Comparison of ENCODE assay signal across 18 cellular contexts in genomic region chr1:203691454-203691853, GRCh38.
DNase-seq lines count a peak whose midpoint lies in the region; ATAC-seq and TF ChIP-seq lines count a peak whose summit lies in the region.
"Had no signal": no experiment of that assay in that cellular context is flagged by ENCODE, and none has a peak within 500 bp of the region (broad histone marks: within the 10 kb centered on the region; RNA-seq: fewer than 3 reads in every experiment).

No MANE protein-coding gene starts in this region.

- no peak overlapping the region for H3K4me3 ChIP-seq in IMR-90 (ENCODE audit: insufficient read depth, low read depth, low read length)

- peaks cover 0 to 2% (median 0%) of the 10 kb centered on the region in 3 donors for H3K27me3 Mint-ChIP-seq in CD14-positive monocyte (ENCODE audit: low read depth in 3 of 3)
- no peaks in the 10 kb centered on the region for H3K27me3 Mint-ChIP-seq in progenitor cell of endocrine pancreas
- H3K27me3 Mint-ChIP-seq: activated B cell treated with CpG ODN at 0.5 μM for 24 hours; activated naive CD8-positive, alpha-beta T cell treated with anti-CD3 and anti-CD28 coated beads, Interleukin-2, amount 10 ng/mL, durations not matched to agents 7 days and 5 days; stimulated activated memory B cell treated with anti-CD40 and anti-IgM and Interleukin-4, amounts not matched to agents 10 μg/mL and 1 μg/mL and 100 μg/mL, for 72 hours had no signal

- no peak for TF ChIP-seq RAD21 in IMR-90 (IDR thresholded peaks at IDR 0.05; ENCODE audit: low read length)

- H2AK9ac ChIP-seq in IMR-90 (replicated peaks; ENCODE audit: low read depth, low read length, poor library complexity), result no peak overlapping the region

- TF ChIP-seq POLR2A in IMR-90 (IDR thresholded peaks at IDR 0.05; ENCODE audit: low read depth, low read length) (no peak), erythroblast (IDR thresholded peaks at IDR 0.05; ENCODE audit: low read length) (no peak)

- H3K4me3 Mint-ChIP-seq in CD14-positive monocyte, result no peak overlapping the region
- H3K4me3 Mint-ChIP-seq in progenitor cell of endocrine pancreas (ENCODE audit: low read depth), result no peak overlapping the region
- H3K4me3 Mint-ChIP-seq: activated B cell treated with CpG ODN at 0.5 μM for 24 hours; activated naive CD8-positive, alpha-beta T cell treated with anti-CD3 and anti-CD28 coated beads, Interleukin-2, amount 10 ng/mL, durations not matched to agents 7 days and 5 days; stimulated activated memory B cell treated with anti-CD40 and anti-IgM and Interleukin-4, amounts not matched to agents 10 μg/mL and 1 μg/mL and 100 μg/mL, for 72 hours had no signal

- H3K56ac ChIP-seq in IMR-90 (ENCODE audit: extremely low read depth, insufficient read depth, low read length), result no peak overlapping the region

- H3K36me3 Mint-ChIP-seq in CD14-positive monocyte (peaks cover 55 to 67% of the 10 kb centered on the region in 2 donors), progenitor cell of endocrine pancreas (ENCODE audit: insufficient read depth) (peaks cover 4% of the 10 kb centered on the region)

- BruUV-seq in IMR-90 (replicated peaks; lab: Mats Ljungman, UMichigan), result no TSS peak

- H4K8ac ChIP-seq in IMR-90 (ENCODE audit: low read depth in 2 of 2, low read length in 2 of 2), result no peak overlapping the region

- no peak overlapping the region for H3K18ac ChIP-seq in IMR-90 (ENCODE audit: low read depth, low read length)

- peak overlapping the region in 4 of 7 donors; percentile 3 to 68 (median 29) for H3K27ac Mint-ChIP-seq in CD14-positive monocyte
- H3K27ac Mint-ChIP-seq in progenitor cell of endocrine pancreas, result peak overlapping the region; percentile 71
- H3K27ac Mint-ChIP-seq: activated B cell treated with CpG ODN at 0.5 μM for 24 hours; activated naive CD8-positive, alpha-beta T cell treated with anti-CD3 and anti-CD28 coated beads, Interleukin-2, amount 10 ng/mL, durations not matched to agents 7 days and 5 days; stimulated activated memory B cell treated with anti-CD40 and anti-IgM and Interleukin-4, amounts not matched to agents 10 μg/mL and 1 μg/mL and 100 μg/mL, for 72 hours had no signal

- CTCF ChIA-PET in IMR-90 (lab: Yijun Ruan, JAX), result no interaction called here

- H3K9me1 ChIP-seq in IMR-90 (ENCODE audit: insufficient read depth, low read length), result peaks cover 38% of the 10 kb centered on the region

- no peak overlapping the region for H2BK5ac ChIP-seq in IMR-90 (ENCODE audit: low read depth, low read length, poor library complexity, severe bottlenecking)

- peak overlapping the region; percentile 72; the same call in 1 of the 2 replicates for H3K23ac ChIP-seq in IMR-90 (ENCODE audit: low read depth, low read length)

- 94% methylated on average over 2 of the region's 5 CpGs; no CpG with 5 or more reads in 1 of the 2 experiments for WGBS in IMR-90 (ENCODE audit: extremely low coverage in 2 of 2, insufficient read length in 1 of 2), 2 experiments

- H3K9me3 ChIP-seq in IMR-90 (ENCODE audit: control insufficient read depth, insufficient read depth, low read length), result no peaks in the 10 kb centered on the region
- H3K9me3 ChIP-seq: neutrophil had no signal

- no peak overlapping the region for H2BK15ac ChIP-seq in IMR-90 (ENCODE audit: low read depth, low read length)

- intact Hi-C loops in CD14-positive monocyte (cut with micrococcal nuclease) (loop anchor here in 1 of 2 donors (10.0 kb wide), 2 partner anchors 63 to 97 kb away; no protein-coding TSS in a partner anchor), IMR-90 (cut with micrococcal nuclease) (no loop called here)

- no peak overlapping the region for H3K4me2 ChIP-seq in IMR-90 (ENCODE audit: low read depth, low read length)

- no peak for ATAC-seq in IMR-90 (ENCODE audit: low read depth)
- ATAC-seq in HG03025 (IDR thresholded peaks at IDR 0.05; ENCODE audit: low FRiP score, unreplicated experiment), result no peak
- ATAC-seq: PC-3; stimulated activated memory B cell treated with anti-CD40 and anti-IgM and Interleukin-4, amounts not matched to agents 10 μg/mL and 1 μg/mL and 100 μg/mL, for 72 hours had no signal

- H3K4me1 Mint-ChIP-seq in CD14-positive monocyte, result peaks cover 13% of the 10 kb centered on the region
- H3K4me1 Mint-ChIP-seq in progenitor cell of endocrine pancreas (ENCODE audit: low read depth), result peaks cover 12% of the 10 kb centered on the region
- H3K4me1 Mint-ChIP-seq: activated B cell treated with CpG ODN at 0.5 μM for 24 hours had no signal

- in situ Hi-C loops in IMR-90 (cut with MboI; ENCODE audit: low sequenced_read_pairs), result no loop called here

- H3K27ac ChIP-seq in IMR-90 (ENCODE audit: insufficient read depth, low read length), result no peak overlapping the region
- H3K27ac ChIP-seq: neutrophil had no signal

- H4K20me1 ChIP-seq in IMR-90 (ENCODE audit: insufficient read depth, low read length), result peaks cover 83% of the 10 kb centered on the region

- H3K9ac ChIP-seq in IMR-90 (ENCODE audit: low read depth, low read length), result no peak overlapping the region

- no peak overlapping the region; the same call in 1 of the 2 replicates for H4K91ac ChIP-seq in IMR-90 (ENCODE audit: insufficient read depth, low read depth, low read length)

- no peak overlapping the region for H2AFZ ChIP-seq in IMR-90 (replicated peaks; ENCODE audit: low read length, poor library complexity)

- H3K36me3 ChIP-seq in IMR-90 (ENCODE audit: control insufficient read depth, insufficient read depth, low read length), result peaks cover 13% of the 10 kb centered on the region

- peak overlapping the region; percentile 13; the same call in 1 of the 2 replicates for H2AK5ac ChIP-seq in IMR-90 (ENCODE audit: low read depth, low read length)

- DNase-seq in CD14-positive monocyte (ENCODE audit: low spot score), result no peak
- DNase-seq in IMR-90, result no peak
- DNase-seq in erythroblast (lab: John Stamatoyannopoulos, UW), result peak; percentile 28 to 31
- DNase-seq in progenitor cell of endocrine pancreas (ENCODE audit: low spot score, unreplicated experiment), result no peak
- no peak for DNase-seq in DMS 273 treated with DMSO at 0.1 percent for 48 hours (lab: John Stamatoyannopoulos, UW)
- DNase-seq in activated CD4-positive, alpha-beta T cell treated with anti-CD3 and anti-CD28 coated beads for 4 hours, result no peak
- no peak for DNase-seq in NCI-H146 treated with DMSO at 0.1 percent for 48 hours (lab: John Stamatoyannopoulos, UW; ENCODE audit: unreplicated experiment)
- DNase-seq: activated B cell treated with CpG ODN at 0.5 μM for 24 hours; activated naive CD8-positive, alpha-beta T cell treated with anti-CD3 and anti-CD28 coated beads, Interleukin-2, amount 10 ng/mL, durations not matched to agents 7 days and 5 days; AML-193; cerebellar nuclear complex; DMS53; KBM-7; NCI-H1417; PC-3 had no signal

- peaks cover 20 to 84% of the 10 kb centered on the region in 2 experiments for H3K79me1 ChIP-seq in IMR-90 (ENCODE audit: low read depth in 1 of 2, low read length in 2 of 2)

- dilution Hi-C loops in IMR-90 (cut with HindIII; ENCODE audit: low sequenced_read_pairs, unreplicated experiment), result no loop called here

- H2BK120ac ChIP-seq in IMR-90 (ENCODE audit: low read depth, low read length), result no peak overlapping the region

- POLR2A ChIA-PET in IMR-90 (lab: Charles Lee; ENCODE audit: unreplicated experiment), result no interaction called here

- H3K4ac ChIP-seq in IMR-90 (ENCODE audit: low read depth, low read length), result no peak overlapping the region

- TF ChIP-seq CTCF in CD14-positive monocyte (IDR thresholded peaks at IDR 0.05) (no peak), IMR-90 (conservative IDR thresholded peaks at IDR 0.05; ENCODE audit: low read depth, low read length) (no peak), progenitor cell of endocrine pancreas (IDR thresholded peaks at IDR 0.05; ENCODE audit: unreplicated experiment) (no peak)

- H3K9me3 Mint-ChIP-seq in CD14-positive monocyte, result no peaks in the 10 kb centered on the region
- no peaks in the 10 kb centered on the region for H3K9me3 Mint-ChIP-seq in progenitor cell of endocrine pancreas (ENCODE audit: low read depth)
- H3K9me3 Mint-ChIP-seq: activated B cell treated with CpG ODN at 0.5 μM for 24 hours; activated naive CD8-positive, alpha-beta T cell treated with anti-CD3 and anti-CD28 coated beads, Interleukin-2, amount 10 ng/mL, durations not matched to agents 7 days and 5 days; stimulated activated memory B cell treated with anti-CD40 and anti-IgM and Interleukin-4, amounts not matched to agents 10 μg/mL and 1 μg/mL and 100 μg/mL, for 72 hours had no signal

- no peak overlapping the region for H2BK20ac ChIP-seq in IMR-90 (ENCODE audit: low read depth, low read length)

- H3K4me1 ChIP-seq in IMR-90 (ENCODE audit: control insufficient read depth, insufficient read depth, low read length), result peaks cover 14% of the 10 kb centered on the region

- H3K27me3 ChIP-seq in IMR-90 (ENCODE audit: control insufficient read depth, insufficient read depth, low read length), result no peaks in the 10 kb centered on the region
- H3K27me3 ChIP-seq: neutrophil had no signal

- no peak overlapping the region for H4K5ac ChIP-seq in IMR-90 (ENCODE audit: low read depth, low read length)

- 0 out of 2 replicates have a peak overlapping the region, but pooled peaks have one; percentile 0 for H3K14ac ChIP-seq in IMR-90 (replicated peaks; ENCODE audit: low read depth, low read length)

TF ChIP-seq in IMR-90, 13 proteins besides CTCF, POLR2A, EP300 and RAD21:
- no peak for TF ChIP-seq SMC3 (IDR thresholded peaks at IDR 0.05; ENCODE audit: low read depth, low read length)
- TF ChIP-seq CEBPB (IDR thresholded peaks at IDR 0.05; ENCODE audit: low read depth, low read length), result no peak
- TF ChIP-seq RFX5 (IDR thresholded peaks at IDR 0.05; ENCODE audit: low read depth, low read length), result no peak
- TF ChIP-seq FOS (IDR thresholded peaks at IDR 0.05; ENCODE audit: low read depth, low read length), result no peak

Comparison
In these comparisons a context has a peak if more than half of its experiments do, and no peak if none do; other contexts are left out.
1. DNase-seq: peak in erythroblast (2 of 2); none in CD14-positive monocyte (single experiment), IMR-90 (single experiment), progenitor cell of endocrine pancreas (single experiment), DMS 273 treated with DMSO at 0.1 percent for 48 hours (single experiment), activated CD4-positive, alpha-beta T cell treated with anti-CD3 and anti-CD28 coated beads for 4 hours (0 of 2) and NCI-H146 treated with DMSO at 0.1 percent for 48 hours (single experiment).